ENCODE assay signal across 13 cellular contexts in genomic region chr9:14399736-14400657, GRCh38.
DNase-seq lines count a peak whose midpoint lies in the region; ATAC-seq, FAIRE-seq and TF ChIP-seq lines count a peak whose summit lies in the region.
"Had no signal": no experiment of that assay in that cellular context is flagged by ENCODE, and none has a peak within 500 bp of the region (broad histone marks: within the 10 kb centered on the region; RNA-seq: fewer than 3 reads in every experiment).

No MANE protein-coding gene starts in this region.

- H3K27me3 ChIP-seq in heart left ventricle (no peaks in the 10 kb centered on the region), right atrium auricular region (no peaks in the 10 kb centered on the region), bronchial epithelial cell (ENCODE audit: control insufficient read depth, insufficient read depth, low read length) (no peaks in the 10 kb centered on the region), left lung (no peaks in the 10 kb centered on the region), tibial artery (no peaks in the 10 kb centered on the region)
- H3K27me3 ChIP-seq: pancreas had no signal

- TF ChIP-seq POLR2A in heart left ventricle (IDR thresholded peaks at IDR 0.05) = no peak

- TF ChIP-seq CTCF in heart left ventricle (IDR thresholded peaks at IDR 0.05) = no peak
- TF ChIP-seq CTCF in right atrium auricular region (IDR thresholded peaks at IDR 0.05) = no peak
- TF ChIP-seq CTCF in bronchial epithelial cell (IDR thresholded peaks at IDR 0.05; ENCODE audit: insufficient read depth, low read length, severe bottlenecking) = no peak
- TF ChIP-seq CTCF in left lung (IDR thresholded peaks at IDR 0.05) = no peak
- TF ChIP-seq CTCF in tibial artery (IDR thresholded peaks at IDR 0.05) = no peak

- ATAC-seq in heart left ventricle (peak in 2 of 4 donors; percentile 15 to 16), left lung (peak; percentile 13), HG02840 (IDR thresholded peaks at IDR 0.05; ENCODE audit: low FRiP score, unreplicated experiment) (no peak)
- ATAC-seq in stimulated activated naive CD8-positive, alpha-beta T cell treated with anti-CD3 and anti-CD28 coated beads, Interleukin-15, Interleukin-2, amounts not matched to agents 100 U/mL and 50 U/mL, for 24 hours = no peak

- H3K4me1 ChIP-seq in heart left ventricle = peaks cover 0 to 22% (median 7%) of the 10 kb centered on the region in 12 donors
- H3K4me1 ChIP-seq in right atrium auricular region = peaks cover 0 to 6% of the 10 kb centered on the region in 2 donors
- no peaks in the 10 kb centered on the region for H3K4me1 ChIP-seq in left lung
- peaks cover 0 to 15% (median 3%) of the 10 kb centered on the region in 4 donors for H3K4me1 ChIP-seq in tibial artery

- H3K9me3 ChIP-seq in heart left ventricle (no peaks in the 10 kb centered on the region), right atrium auricular region (no peaks in the 10 kb centered on the region), left lung (no peaks in the 10 kb centered on the region), tibial artery (no peaks in the 10 kb centered on the region)
- H3K9me3 ChIP-seq: pancreas had no signal

- WGBS in heart left ventricle, 4 donors = 26 to 37% (median 30%) methylated on average over 5 of the region's 5 CpGs

- DNase-seq in heart left ventricle (no peak), right atrium auricular region (ENCODE audit: low spot score) (no peak), bronchial epithelial cell (ENCODE audit: low read depth) (peak; percentile 58), left lung (no peak), tibial artery (no peak), NCI-H2107 treated with DMSO at 0.1 percent for 48 hours (lab: John Stamatoyannopoulos, UW; ENCODE audit: unreplicated experiment) (no peak)
- no peak for DNase-seq in stimulated activated naive CD8-positive, alpha-beta T cell treated with anti-CD3 and anti-CD28 coated beads, Interleukin-15, Interleukin-2, amounts not matched to agents 100 U/mL and 50 U/mL, for 24 hours
- DNase-seq: activated CD4-positive, alpha-beta memory T cell treated with anti-CD3 and anti-CD28 coated beads, Interleukin-2, amount 10 ng/mL, durations not matched to agents 7 days and 5 days; central memory CD4-positive, alpha-beta T cell; T-helper 9 cell had no signal

- H3K27ac ChIP-seq in heart left ventricle (peak overlapping the region in 3 of 12 donors; percentile 5 to 24 (median 16)), right atrium auricular region (no peak overlapping the region), left lung (no peak overlapping the region), tibial artery (peak overlapping the region in 1 of 2 donors; percentile 10)
- H3K27ac ChIP-seq: pancreas had no signal

- H3K36me3 ChIP-seq in heart left ventricle (no peaks in the 10 kb centered on the region), right atrium auricular region (no peaks in the 10 kb centered on the region), bronchial epithelial cell (ENCODE audit: control insufficient read depth, insufficient read depth, low read length) (no peaks in the 10 kb centered on the region), left lung (no peaks in the 10 kb centered on the region), tibial artery (no peaks in the 10 kb centered on the region)
- H3K36me3 ChIP-seq: pancreas had no signal

- H3K4me3 ChIP-seq in heart left ventricle (peak overlapping the region in 8 of 12 donors; percentile 8 to 38 (median 20)), right atrium auricular region (peak overlapping the region in 1 of 2 donors; percentile 9), bronchial epithelial cell (ENCODE audit: low read depth, low read length) (no peak overlapping the region), left lung (no peak overlapping the region), tibial artery (peak overlapping the region; percentile 3 to 14)
- H3K4me3 ChIP-seq: pancreas had no signal

- intact Hi-C loops in heart left ventricle (cut with DNase I) = loop anchor here in 9 of 10 donors (2.0 to 10.0 kb wide), 9 partner anchors 48 to 1048 kb away; no protein-coding TSS in a partner anchor
- intact Hi-C loops in left lung (cut with DNase I) = no loop called here
- intact Hi-C loops in tibial artery (cut with DNase I; ENCODE audit: low total_unique reads) = loop anchor here (10.0 kb wide), 1 partner anchor 975 kb away; no protein-coding TSS in a partner anchor

- FAIRE-seq in bronchial epithelial cell (lab: Jason Lieb, UNC) = no peak
- FAIRE-seq: RCC 7860 had no signal

Comparison
In these comparisons a context has a peak if more than half of its experiments do, and no peak if none do; other contexts are left out.
1. H3K4me3 ChIP-seq: peak in heart left ventricle (8 of 12) and tibial artery (2 of 2); none in bronchial epithelial cell (single experiment) and left lung (0 of 2).
2. intact Hi-C loops: an anchor here in heart left ventricle (2.0 to 10.0 kb wide) and tibial artery (10.0 kb wide); none called in left lung.